Comparison of ENCODE assay signal across 30 cellular contexts in genomic region chr10:106053031-106053430, GRCh38.
"Had no signal": no experiment of that assay in that cellular context is flagged by ENCODE, and none has a peak within 500 bp of the region (broad histone marks: within the 10 kb centered on the region; RNA-seq: fewer than 3 reads in every experiment).

No MANE protein-coding gene starts in this region.

- ATAC-seq: left colon, left lung, lower lobe of right lung, natural killer cell, right cardiac atrium, sciatic nerve, upper lobe of right lung had no signal

- H3K27me3 Mint-ChIP-seq: naive B cell; progenitor cell of endocrine pancreas; stimulated activated naive CD8-positive, alpha-beta T cell treated with anti-CD3 and anti-CD28 coated beads, Interleukin-15, Interleukin-2, amounts not matched to agents 100 ng/mL and 50 ng/mL, for 24 hours had no signal

- H3K27me3 ChIP-seq: left lung, ovary, suprapubic skin, tibial artery, upper lobe of right lung, uterus had no signal

- H3K27ac ChIP-seq: left lung, lower lobe of right lung, ovary, skin epidermis, suprapubic skin, thoracic aorta, tibial artery, upper lobe of right lung, uterus had no signal

- DNase-seq: hypothalamus; immature natural killer cell; kidney; left colon; left lung; lower lobe of right lung; mammary epithelial cell; mesenchymal stem cell; naive B cell; natural killer cell; nephron progenitor cell; ovary; right cardiac atrium; stimulated activated CD4-positive, alpha-beta T cell treated with anti-CD3 and anti-CD28 coated beads, Interleukin-12 subunit alpha, Interleukin-12 subunit beta, amount 100 ng/mL, for 4 hours; stimulated activated CD4-positive, alpha-beta T cell treated with anti-CD3 and anti-CD28 coated beads, Interleukin-15, amount 100 ng/mL, for 24 hours; stimulated activated CD4-positive, alpha-beta T cell treated with anti-CD3 and anti-CD28 coated beads, Interleukin-2, amount 100 ng/mL, for 24 hours; stimulated activated CD4-positive, alpha-beta T cell treated with anti-CD3 and anti-CD28 coated beads, Interleukin-4, amount 100 ng/mL, for 1 hour; stimulated activated naive CD4-positive, alpha-beta T cell; tibial artery; trophoblast cell; upper lobe of right lung; uterus had no signal

- H3K4me1 Mint-ChIP-seq: immature natural killer cell, naive B cell, natural killer cell, nephron progenitor cell had no signal

- H3K4me3 ChIP-seq: left lung, lower lobe of right lung, ovary, skin epidermis, suprapubic skin, thoracic aorta, tibial artery, upper lobe of right lung, uterus had no signal

- H3K36me3 ChIP-seq: left lung, lower lobe of right lung, ovary, suprapubic skin, thoracic aorta, tibial artery, upper lobe of right lung, uterus had no signal

- H3K9me3 ChIP-seq: left lung, lower lobe of right lung, ovary, suprapubic skin, thoracic aorta, tibial artery, upper lobe of right lung, uterus had no signal

- H3K4me3 Mint-ChIP-seq: immature natural killer cell; mesothelial cell of epicardium; naive B cell; natural killer cell; nephron progenitor cell; stimulated activated naive CD8-positive, alpha-beta T cell treated with anti-CD3 and anti-CD28 coated beads, Interleukin-15, Interleukin-2, amounts not matched to agents 100 ng/mL and 50 ng/mL, for 24 hours had no signal

- H3K36me3 Mint-ChIP-seq: immature natural killer cell, mesothelial cell of epicardium, naive B cell had no signal

- FAIRE-seq: islet of Langerhans, kidney had no signal

- H3K27ac Mint-ChIP-seq: immature natural killer cell; mesothelial cell of epicardium; naive B cell; natural killer cell; nephron progenitor cell; progenitor cell of endocrine pancreas; stimulated activated naive CD8-positive, alpha-beta T cell treated with anti-CD3 and anti-CD28 coated beads, Interleukin-15, Interleukin-2, amounts not matched to agents 100 ng/mL and 50 ng/mL, for 24 hours had no signal

- H3K9me3 Mint-ChIP-seq: nephron progenitor cell had no signal

- H3K4me1 ChIP-seq: left lung, lower lobe of right lung, suprapubic skin, tibial artery, upper lobe of right lung, uterus had no signal
